Comparison of ENCODE assay signal across 20 cellular contexts in the genomic region with DNA sequence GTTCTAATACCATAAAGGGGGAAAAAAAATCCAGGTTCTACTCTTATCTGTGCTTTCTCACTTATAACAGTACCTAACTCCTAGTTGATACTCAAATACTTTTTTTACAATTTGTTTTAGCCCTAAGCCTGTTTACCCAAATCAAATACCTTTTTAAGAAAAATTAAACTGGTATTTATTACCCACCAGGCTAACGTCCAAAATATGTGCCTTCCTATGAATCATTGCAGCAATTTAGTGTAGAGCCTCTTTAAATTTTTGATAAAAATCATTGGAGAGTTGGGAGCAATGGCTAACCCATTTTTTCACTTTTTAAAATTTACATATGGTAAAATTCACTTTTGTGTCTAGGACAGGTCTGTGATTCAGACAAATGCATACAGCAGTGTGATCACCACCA. TPM values are rescaled to one million over a fixed set of nuclear protein-coding genes. Genes with fewer than 3 reads are reported as not detected.
DNase-seq lines count a peak whose midpoint lies in the region; ATAC-seq and TF ChIP-seq lines count a peak whose summit lies in the region.
"Had no signal": no experiment of that assay in that cellular context is flagged by ENCODE, and none has a peak within 500 bp of the region (broad histone marks: within the 10 kb centered on the region; RNA-seq: fewer than 3 reads in every experiment).

No MANE protein-coding gene starts in this region.

- H3K4me2 ChIP-seq in osteoblast (ENCODE audit: insufficient read depth, low read length) = no peak overlapping the region
- H3K4me2 ChIP-seq: BLaER1 had no signal

- ATAC-seq in Right ventricle myocardium superior (ENCODE audit: poor library complexity) (no peak), GM19035 (IDR thresholded peaks at IDR 0.05; ENCODE audit: unreplicated experiment) (no peak)
- ATAC-seq: HCT116 had no signal

- no peaks in the 10 kb centered on the region for H4K20me1 ChIP-seq in osteoblast (ENCODE audit: insufficient read depth, low read length)
- H4K20me1 ChIP-seq: BLaER1 had no signal

- H3K27ac ChIP-seq in right atrium auricular region (peak overlapping the region; percentile 4 to 8), brain microvascular endothelial cell (peak overlapping the region; percentile 75), osteoblast (ENCODE audit: low read depth, low read length) (peak overlapping the region; percentile 50), esophagus squamous epithelium (peak overlapping the region in 2 of 4 donors; percentile 13 to 32)
- H3K27ac ChIP-seq: BLaER1, epithelial cell of prostate, stomach had no signal

- H3K27me3 ChIP-seq in right atrium auricular region (no peaks in the 10 kb centered on the region), brain microvascular endothelial cell (replicated peaks) (no peaks in the 10 kb centered on the region), osteoblast (ENCODE audit: insufficient read depth, low read length) (no peaks in the 10 kb centered on the region), esophagus squamous epithelium (no peaks in the 10 kb centered on the region)
- H3K27me3 ChIP-seq: BLaER1, stomach had no signal

- TF ChIP-seq CTCF in right atrium auricular region (IDR thresholded peaks at IDR 0.05) (no peak), brain microvascular endothelial cell (IDR thresholded peaks at IDR 0.05; ENCODE audit: low read depth, low read length, missing control alignments) (no peak), osteoblast (IDR thresholded peaks at IDR 0.05; ENCODE audit: extremely low read depth, low read depth, low read length) (no peak), esophagus squamous epithelium (IDR thresholded peaks at IDR 0.05) (no peak)

- H3K79me2 ChIP-seq in osteoblast (ENCODE audit: insufficient read depth, low read length) = no peaks in the 10 kb centered on the region

- H2AFZ ChIP-seq in osteoblast (ENCODE audit: low read length) = no peak overlapping the region

- peaks cover 0 to 33% of the 10 kb centered on the region in 2 donors for H3K4me1 ChIP-seq in right atrium auricular region
- peaks cover 27% of the 10 kb centered on the region for H3K4me1 ChIP-seq in osteoblast (ENCODE audit: insufficient read depth, low read length)
- peaks cover 0 to 11% (median 2%) of the 10 kb centered on the region in 3 donors for H3K4me1 ChIP-seq in esophagus squamous epithelium

- 65 to 67% methylated on average over 1 of the region's 1 CpG for WGBS in esophagus squamous epithelium, 2 donors

- TF ChIP-seq POLR2A in esophagus squamous epithelium (IDR thresholded peaks at IDR 0.05) = no peak

- H3K4me3 ChIP-seq in right atrium auricular region (no peak overlapping the region), brain microvascular endothelial cell (ENCODE audit: low read depth, low read length) (no peak overlapping the region), osteoblast (ENCODE audit: insufficient read depth, low read length) (no peak overlapping the region), esophagus squamous epithelium (no peak overlapping the region)
- H3K4me3 ChIP-seq: BLaER1, stomach had no signal

- intact Hi-C loops in Right ventricle myocardium superior (cut with DNase I) = no loop called here
- intact Hi-C loops in esophagus squamous epithelium (cut with DNase I) = no loop called here

- DNase-seq in right atrium auricular region (ENCODE audit: low spot score) = no peak
- DNase-seq in Right ventricle myocardium superior = no peak
- no peak for DNase-seq in brain microvascular endothelial cell
- no peak for DNase-seq in osteoblast (ENCODE audit: insufficient read length, low spot score, missing footprints)
- DNase-seq in esophagus squamous epithelium (lab: John Stamatoyannopoulos, UW) = no peak
- DNase-seq in NCI-H510A (lab: John Stamatoyannopoulos, UW) = no peak
- DNase-seq in NCI-H82 treated with DMSO at 0.1 percent for 48 hours (lab: John Stamatoyannopoulos, UW; ENCODE audit: unreplicated experiment) = no peak
- DNase-seq: ACHN; activated CD4-positive, alpha-beta memory T cell treated with anti-CD3 and anti-CD28 coated beads, Interleukin-2, amount 10 ng/mL, durations not matched to agents 7 days and 5 days; activated CD4-positive, CD25-positive, alpha-beta regulatory T cell; activated T-cell treated with anti-CD3 and anti-CD28 coated beads, Interleukin-2, amount 50 U/mL, for 24 hours; Calu3; MM.1S; NCI-H1436 treated with DMSO at 0.1 percent for 48 hours; NCI-H510A treated with DMSO at 0.1 percent for 48 hours; stomach had no signal

- in situ Hi-C loops in brain microvascular endothelial cell (cut with HindIII; ENCODE audit: low pct_ligation_motif_present, low sequenced_read_pairs) = no loop called here

- H3K36me3 ChIP-seq in right atrium auricular region = no peaks in the 10 kb centered on the region
- H3K36me3 ChIP-seq in brain microvascular endothelial cell (replicated peaks) = no peaks in the 10 kb centered on the region
- no peaks in the 10 kb centered on the region for H3K36me3 ChIP-seq in osteoblast (ENCODE audit: insufficient read depth, low read length)
- no peaks in the 10 kb centered on the region for H3K36me3 ChIP-seq in esophagus squamous epithelium
- H3K36me3 ChIP-seq: BLaER1, stomach had no signal

- no peaks in the 10 kb centered on the region for H3K9me3 ChIP-seq in right atrium auricular region
- H3K9me3 ChIP-seq in osteoblast (ENCODE audit: low read depth, low read length) = no peaks in the 10 kb centered on the region
- H3K9me3 ChIP-seq in esophagus squamous epithelium = no peaks in the 10 kb centered on the region
- H3K9me3 ChIP-seq: BLaER1, stomach had no signal

RNA-seq across cellular contexts. Expression of a gene that starts 27.9 kb away (rescaled TPM):
- total RNA-seq in right atrium auricular region (100 to 1,000 TPM in 1 of 2 donors, 10 to 100 TPM in 1; 97.0 to 112 TPM), Right ventricle myocardium superior (39.3 TPM), osteoblast (5.8 and 5.9 TPM in 2 replicates), esophagus squamous epithelium (10 to 100 TPM in 2 of 4 donors, 1 to 10 TPM in 2; 2.5 to 23.5 (median 10.7) TPM)
